In the genomic region with DNA sequence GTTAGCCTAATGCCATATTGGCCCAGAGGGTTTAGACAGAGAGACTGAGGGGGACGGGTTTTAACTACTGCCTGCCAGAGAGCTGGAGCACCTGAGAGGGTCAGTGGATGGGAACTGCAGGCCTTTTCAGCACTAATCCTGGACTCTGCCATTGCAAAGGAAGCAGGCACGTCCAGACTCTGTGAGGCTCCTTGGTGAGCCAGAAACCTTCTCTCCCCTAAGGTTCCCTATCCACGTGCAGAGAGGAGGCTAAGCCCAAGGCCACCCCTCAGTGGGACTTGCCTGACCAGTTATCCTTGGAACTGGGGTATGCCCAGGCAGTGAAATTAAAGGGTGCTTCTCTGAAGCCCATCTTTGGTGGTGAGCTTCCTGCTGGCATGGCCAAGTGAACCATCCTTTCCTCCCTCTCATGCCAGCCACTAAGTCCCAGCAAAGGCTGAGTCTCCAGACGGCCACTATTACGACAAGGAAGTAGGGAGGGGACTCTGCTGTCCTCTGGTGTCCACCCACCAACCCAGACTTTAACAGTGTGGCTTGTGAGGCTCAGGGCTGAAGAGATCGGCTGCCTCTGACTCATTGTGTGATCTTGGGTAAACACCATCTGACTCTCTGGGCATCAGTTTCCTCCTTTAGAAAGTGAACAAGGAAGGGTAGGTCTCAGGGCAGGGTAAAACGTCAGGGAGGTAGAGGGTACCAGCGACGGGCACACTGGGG, we compare ENCODE assay signal across 12 cellular contexts. TPM values are rescaled to one million over a fixed set of nuclear protein-coding genes. Genes with fewer than 3 reads are reported as not detected.
DNase-seq lines count a peak whose midpoint lies in the region; ATAC-seq and TF ChIP-seq lines count a peak whose summit lies in the region.
"Had no signal": no experiment of that assay in that cellular context is flagged by ENCODE, and none has a peak within 500 bp of the region (broad histone marks: within the 10 kb centered on the region; RNA-seq: fewer than 3 reads in every experiment).

No MANE protein-coding gene starts in this region.

- in situ Hi-C loops in astrocyte of the cerebellum (cut with HindIII; ENCODE audit: low sequenced_read_pairs): no loop called here

- no peaks in the 10 kb centered on the region for H3K9me3 Mint-ChIP-seq in activated CD4-positive, alpha-beta T cell treated with anti-CD3 and anti-CD28 coated beads for 36 hours (ENCODE audit: low read depth)
- no peaks in the 10 kb centered on the region for H3K9me3 Mint-ChIP-seq in activated CD4-positive, alpha-beta T cell treated with anti-CD3 and anti-CD28 coated beads, Interleukin-2, amount 10 ng/mL, durations not matched to agents 24 days and 14 days
- no peaks in the 10 kb centered on the region for H3K9me3 Mint-ChIP-seq in activated CD4-positive, alpha-beta T cell treated with anti-CD3 and anti-CD28 coated beads, Interleukin-2, amount 10 ng/mL, durations not matched to agents 7 days and 5 days
- H3K9me3 Mint-ChIP-seq: CD4-positive, alpha-beta memory T cell had no signal

- H4K20me1 ChIP-seq in Karpas-422 (ENCODE audit: insufficient read depth, low read depth, low read length): no peaks in the 10 kb centered on the region

- POLR2A ChIA-PET in activated CD4-positive, alpha-beta T cell treated with anti-CD3 and anti-CD28 coated beads for 36 hours (lab: Charles Lee): no interaction called here
- POLR2A ChIA-PET in activated CD4-positive, alpha-beta T cell treated with anti-CD3 and anti-CD28 coated beads, Interleukin-2, amount 10 ng/mL, durations not matched to agents 7 days and 5 days (lab: Charles Lee): no interaction called here

- H3K9me3 ChIP-seq in upper lobe of left lung: no peaks in the 10 kb centered on the region
- no peaks in the 10 kb centered on the region for H3K9me3 ChIP-seq in Karpas-422 (ENCODE audit: low read length)

- no peak overlapping the region for H2AFZ ChIP-seq in Karpas-422 (ENCODE audit: low read length)

- no peaks in the 10 kb centered on the region for H3K4me1 Mint-ChIP-seq in activated CD4-positive, alpha-beta T cell treated with anti-CD3 and anti-CD28 coated beads for 36 hours
- H3K4me1 Mint-ChIP-seq in activated CD4-positive, alpha-beta T cell treated with anti-CD3 and anti-CD28 coated beads, Interleukin-2, amount 10 ng/mL, durations not matched to agents 24 days and 14 days: no peaks in the 10 kb centered on the region
- H3K4me1 Mint-ChIP-seq in activated CD4-positive, alpha-beta T cell treated with anti-CD3 and anti-CD28 coated beads, Interleukin-2, amount 10 ng/mL, durations not matched to agents 7 days and 5 days: no peaks in the 10 kb centered on the region

- WGBS in upper lobe of left lung, 2 donors: 38 to 46% methylated on average over 9 of the region's 9 CpGs

- no peaks in the 10 kb centered on the region for H3K79me2 ChIP-seq in Karpas-422 (ENCODE audit: low read length)

- peaks cover 0 to 19% (median 5%) of the 10 kb centered on the region in 4 donors for H3K27me3 ChIP-seq in upper lobe of left lung
- H3K27me3 ChIP-seq in Karpas-422 (ENCODE audit: low read length): no peaks in the 10 kb centered on the region

- H3K27ac ChIP-seq in upper lobe of left lung (peak overlapping the region; percentile 6 to 92 (median 81)), Karpas-422 (ENCODE audit: low read length) (no peak overlapping the region)

- peaks cover 15 to 57% (median 29%) of the 10 kb centered on the region in 4 donors for H3K4me1 ChIP-seq in upper lobe of left lung
- H3K4me1 ChIP-seq in Karpas-422 (ENCODE audit: low read length): no peaks in the 10 kb centered on the region

- TF ChIP-seq CTCF in astrocyte of the cerebellum (IDR thresholded peaks at IDR 0.05; ENCODE audit: low read depth, low read length, missing control alignments) (peak; percentile 60), upper lobe of left lung (IDR thresholded peaks at IDR 0.05) (peak in 2 of 6 experiments; percentile 8 to 13)

- H3K9me2 ChIP-seq in Karpas-422 (replicated peaks; ENCODE audit: insufficient read depth, low read length): no peaks in the 10 kb centered on the region

- intact Hi-C loops in activated CD4-positive, alpha-beta T cell treated with anti-CD3 and anti-CD28 coated beads for 36 hours (cut with DNase I, micrococcal nuclease): no loop called here
- intact Hi-C loops in activated CD4-positive, alpha-beta T cell treated with anti-CD3 and anti-CD28 coated beads, Interleukin-2, amount 10 ng/mL, durations not matched to agents 24 days and 14 days (cut with micrococcal nuclease): no loop called here

- H3K4me3 Mint-ChIP-seq in activated CD4-positive, alpha-beta T cell treated with anti-CD3 and anti-CD28 coated beads for 36 hours: no peak overlapping the region
- H3K4me3 Mint-ChIP-seq in activated CD4-positive, alpha-beta T cell treated with anti-CD3 and anti-CD28 coated beads, Interleukin-2, amount 10 ng/mL, durations not matched to agents 24 days and 14 days: no peak overlapping the region
- H3K4me3 Mint-ChIP-seq in activated CD4-positive, alpha-beta T cell treated with anti-CD3 and anti-CD28 coated beads, Interleukin-2, amount 10 ng/mL, durations not matched to agents 7 days and 5 days: no peak overlapping the region
- H3K4me3 Mint-ChIP-seq: CD4-positive, alpha-beta memory T cell had no signal

- peak in 1 of 4 donors; percentile 91 for TF ChIP-seq EP300 in upper lobe of left lung (IDR thresholded peaks at IDR 0.05)

- no peak overlapping the region for H3K4me2 ChIP-seq in Karpas-422 (ENCODE audit: low read depth, low read length, poor library complexity, severe bottlenecking)

- no peak overlapping the region for H3K27ac Mint-ChIP-seq in activated CD4-positive, alpha-beta T cell treated with anti-CD3 and anti-CD28 coated beads for 36 hours
- H3K27ac Mint-ChIP-seq in activated CD4-positive, alpha-beta T cell treated with anti-CD3 and anti-CD28 coated beads, Interleukin-2, amount 10 ng/mL, durations not matched to agents 24 days and 14 days: no peak overlapping the region
- H3K27ac Mint-ChIP-seq in activated CD4-positive, alpha-beta T cell treated with anti-CD3 and anti-CD28 coated beads, Interleukin-2, amount 10 ng/mL, durations not matched to agents 7 days and 5 days: no peak overlapping the region
- H3K27ac Mint-ChIP-seq: CD4-positive, alpha-beta memory T cell had no signal

- peak; percentile 42 for ATAC-seq in activated CD4-positive, alpha-beta T cell treated with anti-CD3 and anti-CD28 coated beads for 36 hours
- peak; percentile 63 to 86 for ATAC-seq in upper lobe of left lung (ENCODE audit: low FRiP score in 2 of 2)
- no peak for ATAC-seq in GM19463 (IDR thresholded peaks at IDR 0.05; ENCODE audit: unreplicated experiment)

- no peaks in the 10 kb centered on the region for H3K36me3 ChIP-seq in upper lobe of left lung
- no peaks in the 10 kb centered on the region for H3K36me3 ChIP-seq in Karpas-422 (ENCODE audit: insufficient read depth, low read length)

- H3K27me3 Mint-ChIP-seq in activated CD4-positive, alpha-beta T cell treated with anti-CD3 and anti-CD28 coated beads for 36 hours: peaks cover 33% of the 10 kb centered on the region
- H3K27me3 Mint-ChIP-seq in activated CD4-positive, alpha-beta T cell treated with anti-CD3 and anti-CD28 coated beads, Interleukin-2, amount 10 ng/mL, durations not matched to agents 24 days and 14 days: peaks cover 56% of the 10 kb centered on the region
- H3K27me3 Mint-ChIP-seq in activated CD4-positive, alpha-beta T cell treated with anti-CD3 and anti-CD28 coated beads, Interleukin-2, amount 10 ng/mL, durations not matched to agents 7 days and 5 days: peaks cover 47% of the 10 kb centered on the region

- H3K36me3 Mint-ChIP-seq in activated CD4-positive, alpha-beta T cell treated with anti-CD3 and anti-CD28 coated beads for 36 hours (ENCODE audit: low read depth): no peaks in the 10 kb centered on the region
- no peaks in the 10 kb centered on the region for H3K36me3 Mint-ChIP-seq in activated CD4-positive, alpha-beta T cell treated with anti-CD3 and anti-CD28 coated beads, Interleukin-2, amount 10 ng/mL, durations not matched to agents 24 days and 14 days (ENCODE audit: low read depth)
- no peaks in the 10 kb centered on the region for H3K36me3 Mint-ChIP-seq in activated CD4-positive, alpha-beta T cell treated with anti-CD3 and anti-CD28 coated beads, Interleukin-2, amount 10 ng/mL, durations not matched to agents 7 days and 5 days (ENCODE audit: low read depth)
- H3K36me3 Mint-ChIP-seq: CD4-positive, alpha-beta memory T cell had no signal

- TF ChIP-seq POLR2A in upper lobe of left lung (IDR thresholded peaks at IDR 0.05): peak in 1 of 4 donors; percentile 81

- CTCF ChIA-PET in activated CD4-positive, alpha-beta T cell treated with anti-CD3 and anti-CD28 coated beads for 36 hours (lab: Charles Lee): interaction anchor here (0.6 kb wide), 1 partner anchor 397 kb away, joined by 3 read pairs; the partner anchor contains the start of gene COPS8
- CTCF ChIA-PET in activated CD4-positive, alpha-beta T cell treated with anti-CD3 and anti-CD28 coated beads, Interleukin-2, amount 10 ng/mL, durations not matched to agents 7 days and 5 days (lab: Charles Lee): interaction anchor here (1.4 kb wide), 1 partner anchor 9 kb away, joined by 5 read pairs; no protein-coding TSS in a partner anchor

- H3K9ac ChIP-seq in Karpas-422 (ENCODE audit: low read length): no peak overlapping the region

- DNase-seq in activated CD4-positive, alpha-beta T cell treated with anti-CD3 and anti-CD28 coated beads for 36 hours: no peak
- no peak for DNase-seq in activated CD4-positive, alpha-beta T cell treated with anti-CD3 and anti-CD28 coated beads, Interleukin-2, amount 10 ng/mL, durations not matched to agents 24 days and 14 days
- DNase-seq in astrocyte of the cerebellum (ENCODE audit: low read depth) (no peak), kidney glomerular epithelial cell (lab: John Stamatoyannopoulos, UW) (peak; percentile 27), upper lobe of left lung (peak in 1 of 2 donors; percentile 87), Karpas-422 (no peak)
- DNase-seq in activated CD4-positive, alpha-beta T cell treated with anti-CD3 and anti-CD28 coated beads, Interleukin-2, amount 10 ng/mL, durations not matched to agents 7 days and 5 days: no peak
- DNase-seq: CD4-positive, alpha-beta memory T cell; glutamatergic neuron; Kasumi-1 had no signal

- H3K4me3 ChIP-seq in astrocyte of the cerebellum (ENCODE audit: low read depth, low read length) (no peak overlapping the region), upper lobe of left lung (no peak overlapping the region), Karpas-422 (ENCODE audit: low read length) (no peak overlapping the region)

RNA-seq across cellular contexts. Expression of gene MLPH, which starts 3.9 kb away (rescaled TPM):
- total RNA-seq in activated CD4-positive, alpha-beta T cell treated with anti-CD3 and anti-CD28 coated beads for 36 hours: 1 to 10 TPM in 1 of 2 experiments, under 1 TPM in 1; 0.82 to 1.2 TPM
- not detected in 2 replicates for total RNA-seq in activated CD4-positive, alpha-beta T cell treated with anti-CD3 and anti-CD28 coated beads, Interleukin-2, amount 10 ng/mL, durations not matched to agents 24 days and 14 days
- total RNA-seq in upper lobe of left lung: 1,000 to 10,000 TPM in 1 of 6 donors, 100 to 1,000 TPM in 5; 289 to 1,452 (median 502) TPM
- total RNA-seq in Karpas-422 (2014; rRNA removed; shearing (Covaris generic); ENCODE audit: low replicate concordance): not detected in 2 replicates
- not detected for total RNA-seq in activated CD4-positive, alpha-beta T cell treated with anti-CD3 and anti-CD28 coated beads, Interleukin-2, amount 10 ng/mL, durations not matched to agents 7 days and 5 days
- total RNA-seq: activated CD8-positive, alpha-beta memory T cell treated with anti-CD3 and anti-CD28 coated beads for 36 hours; CD4-positive, alpha-beta memory T cell had no signal

Comparison
In these comparisons a context has a peak if more than half of its experiments do, and no peak if none do; other contexts are left out.
1. RNA of gene MLPH, which starts 3.9 kb away (total RNA-seq): 289 to 1,452 TPM in upper lobe of left lung; 0.82 to 1.2 TPM in activated CD4-positive, alpha-beta T cell treated with anti-CD3 and anti-CD28 coated beads for 36 hours, not detected in activated CD4-positive, alpha-beta T cell treated with anti-CD3 and anti-CD28 coated beads, Interleukin-2, amount 10 ng/mL, durations not matched to agents 24 days and 14 days, not detected in Karpas-422 and not detected in activated CD4-positive, alpha-beta T cell treated with anti-CD3 and anti-CD28 coated beads, Interleukin-2, amount 10 ng/mL, durations not matched to agents 7 days and 5 days; every median in the first group is over 100 times any median in the second.